ENCODE assay signal across 8 cellular contexts in genomic region chr15:93474728-93475127, GRCh38.
"Had no signal": no experiment of that assay in that cellular context is flagged by ENCODE, and none has a peak within 500 bp of the region (broad histone marks: within the 10 kb centered on the region; RNA-seq: fewer than 3 reads in every experiment).

No MANE protein-coding gene starts in this region.

- H3K9ac ChIP-seq: GM23248, KMS-11 had no signal

- H3K4me3 ChIP-seq: GM23248 had no signal

- DNase-seq: GM23248, GOT3, H9, HCEC 1CT, KBM-7 had no signal

- FAIRE-seq: H54, HTR-8/SVneo had no signal

- H2AFZ ChIP-seq: GM23248 had no signal

- H3K27ac ChIP-seq: GM23248, KMS-11 had no signal

- H3K4me2 ChIP-seq: KMS-11 had no signal
